Comparison of ENCODE assay signal across 8 cellular contexts in the genomic region with DNA sequence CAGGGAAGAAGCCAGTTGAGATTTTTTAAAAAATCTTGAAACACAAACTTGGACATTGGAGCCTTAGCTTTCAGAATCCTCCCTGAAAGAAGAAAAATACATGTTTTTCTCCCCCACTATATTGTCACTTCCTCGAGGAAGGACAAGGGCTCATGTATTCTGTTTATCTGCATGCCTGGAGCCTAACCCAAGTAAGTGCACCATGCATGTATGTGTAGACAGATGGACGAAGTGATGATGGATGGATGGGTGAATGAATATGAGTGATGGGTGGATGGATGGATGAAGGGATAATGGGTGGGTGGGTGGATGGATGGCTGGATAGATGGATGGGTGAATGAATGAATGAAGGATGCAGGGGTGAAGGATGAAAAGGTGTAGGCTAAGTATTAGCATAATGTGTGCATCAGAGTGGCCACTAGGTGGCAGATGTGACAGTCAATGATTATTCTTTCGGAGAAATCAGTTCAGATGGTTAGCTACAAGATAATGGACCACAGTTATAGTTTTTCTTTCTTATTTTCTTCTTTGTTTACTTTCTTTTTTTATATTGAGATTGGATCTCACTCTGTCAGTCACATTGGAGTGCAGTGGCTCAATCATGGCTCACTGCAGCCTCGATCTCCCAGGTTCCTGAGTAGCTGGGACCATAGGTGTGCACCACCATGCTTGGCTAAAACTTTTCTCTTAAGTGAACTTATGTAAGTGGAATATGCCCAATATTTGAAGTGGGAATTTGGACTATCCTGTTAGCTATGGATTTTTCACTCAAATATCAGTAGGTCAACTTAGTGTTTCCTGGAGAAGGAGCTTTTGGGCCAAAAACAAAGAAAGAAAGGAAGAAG. TPM values are rescaled to one million over a fixed set of nuclear protein-coding genes. Genes with fewer than 3 reads are reported as not detected.
DNase-seq lines count a peak whose midpoint lies in the region; ATAC-seq, FAIRE-seq and TF ChIP-seq lines count a peak whose summit lies in the region.

No MANE protein-coding gene starts in this region.

- dilution Hi-C loops in keratinocyte (cut with MboI; ENCODE audit: extremely low pct_ligation_motif_present, low sequenced_read_pairs), result no loop called here

- no peak overlapping the region for H3K4me2 ChIP-seq in keratinocyte (ENCODE audit: control insufficient read depth, extremely low read depth, insufficient read depth, low read depth, low read length)

- no peaks in the 10 kb centered on the region for H3K9me1 ChIP-seq in keratinocyte (ENCODE audit: control insufficient read depth, extremely low read depth, insufficient read depth, low read length)

- no peaks in the 10 kb centered on the region for H3K27me3 ChIP-seq in Peyer's patch
- peaks cover 11% of the 10 kb centered on the region for H3K27me3 ChIP-seq in keratinocyte (ENCODE audit: control insufficient read depth, extremely low read depth, insufficient read depth, low read length)

- FAIRE-seq in keratinocyte (lab: Jason Lieb, UNC), result peak; percentile 62

- ATAC-seq in GM19463 (IDR thresholded peaks at IDR 0.05; ENCODE audit: unreplicated experiment), result peak; percentile 92
- peak; percentile 99 for ATAC-seq in HG03442 (IDR thresholded peaks at IDR 0.05; ENCODE audit: unreplicated experiment)

- H3K9ac ChIP-seq in keratinocyte (ENCODE audit: control insufficient read depth, extremely low read depth, insufficient read depth, low read length), result no peak overlapping the region

- H3K27ac ChIP-seq in Peyer's patch (no peak overlapping the region), keratinocyte (ENCODE audit: control insufficient read depth, insufficient read depth, low read length) (no peak overlapping the region)

- H3K4me1 ChIP-seq in Peyer's patch (no peaks in the 10 kb centered on the region), keratinocyte (ENCODE audit: control insufficient read depth, extremely low read depth, insufficient read depth, low read length) (no peaks in the 10 kb centered on the region)

- TF ChIP-seq CTCF in Peyer's patch (IDR thresholded peaks at IDR 0.05) (peak; percentile 56 to 84 (median 66)), keratinocyte (optimal IDR thresholded peaks at IDR 0.05 in 1 of 3, IDR thresholded peaks at IDR 0.05 in 1 of 3, conservative IDR thresholded peaks at IDR 0.05 in 1 of 3; ENCODE audit: extremely low read depth in 1 of 3, insufficient read depth in 2 of 3, low read length in 3 of 3) (peak; percentile 62 to 81 (median 72))

- H3K4me3 ChIP-seq in Peyer's patch (no peak overlapping the region), keratinocyte (ENCODE audit: control insufficient read depth in 2 of 3, extremely low read depth in 1 of 3, insufficient read depth in 2 of 3, low read depth in 1 of 3, low read length in 3 of 3) (no peak overlapping the region)

- no peaks in the 10 kb centered on the region for H4K20me1 ChIP-seq in keratinocyte (ENCODE audit: control insufficient read depth, extremely low read depth, insufficient read depth, low read length)

- H3K79me2 ChIP-seq in keratinocyte (ENCODE audit: control insufficient read depth, insufficient read depth, low read length), result no peaks in the 10 kb centered on the region

- H3K9me3 ChIP-seq in Peyer's patch, result peaks cover 0 to 8% (median 3%) of the 10 kb centered on the region in 4 donors
- H3K9me3 ChIP-seq in keratinocyte (ENCODE audit: control insufficient read depth, low read depth, low read length), result peaks cover 1% of the 10 kb centered on the region

- H3K36me3 ChIP-seq in Peyer's patch (no peaks in the 10 kb centered on the region), keratinocyte (ENCODE audit: control insufficient read depth in 2 of 2, extremely low read depth in 1 of 2, insufficient read depth in 2 of 2, low read length in 2 of 2) (no peaks in the 10 kb centered on the region)

- H2AFZ ChIP-seq in keratinocyte (ENCODE audit: control insufficient read depth, low read length), result no peak overlapping the region

- no peak for TF ChIP-seq POLR2A in Peyer's patch (IDR thresholded peaks at IDR 0.05)

- DNase-seq in DMS 273 (lab: John Stamatoyannopoulos, UW; ENCODE audit: unreplicated experiment), result peak; percentile 70
- no peak for DNase-seq in DMS 273 treated with DMSO at 0.1 percent for 48 hours (lab: John Stamatoyannopoulos, UW)
- DNase-seq in Peyer's patch, result peak in 2 of 3 donors; percentile 48 to 75
- peak; percentile 63 for DNase-seq in astrocyte of the hippocampus (ENCODE audit: low read depth, low spot score)
- DNase-seq in keratinocyte (ENCODE audit: low read depth, low spot score), result no peak
- DNase-seq in stimulated activated CD8-positive, alpha-beta memory T cell treated with anti-CD3 and anti-CD28 coated beads, Interleukin-4, amount 100 ng/mL, for 48 hours, result peak; percentile 61

RNA-seq across cellular contexts. Expression of gene CCDC93, which starts 18.5 kb away (rescaled TPM):
- total RNA-seq in Peyer's patch, result 10 to 100 TPM; 47.0 to 59.3 (median 55.0) TPM
- polyA plus RNA-seq in keratinocyte, result 13.6 to 21.3 TPM (median 16.2 TPM) in 3 replicates
- polyA plus RNA-seq in keratinocyte (2011; ENCODE audit: low read depth), result 217 TPM
- 8.3 and 11.4 TPM in 2 replicates for polyA plus RNA-seq in keratinocyte (2011; cell fraction: cytosol; rRNA removed)
- polyA plus RNA-seq in keratinocyte (2011; cell fraction: nucleus; rRNA removed), result 51.6 and 61.6 TPM in 2 replicates
- 11.0 and 15.6 TPM in 2 replicates for polyA plus RNA-seq in keratinocyte (2012; ENCODE audit: low replicate concordance)
- polyA minus RNA-seq in keratinocyte, result 11.5 to 23.6 TPM (median 14.7 TPM) in 3 replicates
- polyA minus RNA-seq in keratinocyte (2011; cell fraction: cytosol; rRNA and poly(A)+ RNA removed), result 11.3 TPM
- 23.7 and 53.8 TPM in 2 replicates for polyA minus RNA-seq in keratinocyte (2011; cell fraction: nucleus; rRNA and poly(A)+ RNA removed)

RNA-seq across cellular contexts. Expression of gene INSIG2, which starts 55.9 kb away (rescaled TPM):
- 10 to 100 TPM; 11.4 to 29.7 (median 21.5) TPM for total RNA-seq in Peyer's patch
- 16.2 to 28.6 TPM (median 19.4 TPM) in 3 replicates for polyA plus RNA-seq in keratinocyte
- 14.5 TPM for polyA plus RNA-seq in keratinocyte (2011; ENCODE audit: low read depth)
- 8.6 and 17.8 TPM in 2 replicates for polyA plus RNA-seq in keratinocyte (2011; cell fraction: cytosol; rRNA removed)
- 17.1 and 22.3 TPM in 2 replicates for polyA plus RNA-seq in keratinocyte (2011; cell fraction: nucleus; rRNA removed)
- 12.7 and 34.4 TPM in 2 replicates for polyA plus RNA-seq in keratinocyte (2012; ENCODE audit: low replicate concordance)
- 5.7 to 28.0 TPM (median 13.3 TPM) in 3 replicates for polyA minus RNA-seq in keratinocyte
- polyA minus RNA-seq in keratinocyte (2011; cell fraction: cytosol; rRNA and poly(A)+ RNA removed), result 3.6 TPM
- 7.0 and 14.0 TPM in 2 replicates for polyA minus RNA-seq in keratinocyte (2011; cell fraction: nucleus; rRNA and poly(A)+ RNA removed)

Comparison
In these comparisons a context has a peak if more than half of its experiments do, and no peak if none do; other contexts are left out.
1. DNase-seq: peak in DMS 273 (single experiment), Peyer's patch (2 of 3), astrocyte of the hippocampus (single experiment) and stimulated activated CD8-positive, alpha-beta memory T cell treated with anti-CD3 and anti-CD28 coated beads, Interleukin-4, amount 100 ng/mL, for 48 hours (single experiment); none in DMS 273 treated with DMSO at 0.1 percent for 48 hours (single experiment) and keratinocyte (single experiment).